In genomic region chr11:72111803-72112540, GRCh38 we compare ENCODE assay signal across 8 cellular contexts. TPM values are rescaled to one million over a fixed set of nuclear protein-coding genes. Genes with fewer than 3 reads are reported as not detected.
DNase-seq lines count a peak whose midpoint lies in the region; ATAC-seq lines count a peak whose summit lies in the region.

No MANE protein-coding gene starts in this region.

- H3K9me3 ChIP-seq in BLaER1, result no peaks in the 10 kb centered on the region

- H3K4me3 ChIP-seq in BLaER1, result peak overlapping the region; percentile 73

- H3K27ac Mint-ChIP-seq in dendritic cell treated with granulocyte-macrophage colony-stimulating factor and Interleukin-4, amounts not matched to agents 40 ng/mL and 50 ng/mL, for 4 days, result peak overlapping the region; percentile 100

- H3K27ac ChIP-seq in BLaER1, result peak overlapping the region; percentile 99

- H3K4me2 ChIP-seq in BLaER1, result peak overlapping the region; percentile 94

- no peaks in the 10 kb centered on the region for H3K9me3 Mint-ChIP-seq in dendritic cell treated with granulocyte-macrophage colony-stimulating factor and Interleukin-4, amounts not matched to agents 40 ng/mL and 50 ng/mL, for 4 days

- peak overlapping the region; percentile 93 for H3K4me3 Mint-ChIP-seq in dendritic cell treated with granulocyte-macrophage colony-stimulating factor and Interleukin-4, amounts not matched to agents 40 ng/mL and 50 ng/mL, for 4 days

- H4K20me1 ChIP-seq in BLaER1, result no peaks in the 10 kb centered on the region

- intact Hi-C loops in dendritic cell treated with granulocyte-macrophage colony-stimulating factor and Interleukin-4, amounts not matched to agents 40 ng/mL and 50 ng/mL, for 4 days (cut with micrococcal nuclease), result loop anchor here (1.0 kb wide), 2 partner anchors 9 to 111 kb away; partner anchors contain the start of gene LAMTOR1

- H3K9ac ChIP-seq in BLaER1, result peak overlapping the region; percentile 97

- peaks cover 38% of the 10 kb centered on the region for H3K4me1 Mint-ChIP-seq in dendritic cell treated with granulocyte-macrophage colony-stimulating factor and Interleukin-4, amounts not matched to agents 40 ng/mL and 50 ng/mL, for 4 days (ENCODE audit: low read depth)

- no peaks in the 10 kb centered on the region for H3K27me3 Mint-ChIP-seq in dendritic cell treated with granulocyte-macrophage colony-stimulating factor and Interleukin-4, amounts not matched to agents 40 ng/mL and 50 ng/mL, for 4 days

- H3K4me1 ChIP-seq in BLaER1, result peaks cover 20% of the 10 kb centered on the region

- peaks cover 41% of the 10 kb centered on the region for H3K36me3 Mint-ChIP-seq in dendritic cell treated with granulocyte-macrophage colony-stimulating factor and Interleukin-4, amounts not matched to agents 40 ng/mL and 50 ng/mL, for 4 days (ENCODE audit: low read depth)

- ATAC-seq in HG03439 (IDR thresholded peaks at IDR 0.05; ENCODE audit: unreplicated experiment) (peak; percentile 89), left lobe of liver (peak; percentile 91)

- no peaks in the 10 kb centered on the region for H3K27me3 ChIP-seq in BLaER1

- DNase-seq in GM19238 (ENCODE audit: insufficient read length, low spot score) (peak; percentile 72), NCI-H510A (lab: John Stamatoyannopoulos, UW) (peak; percentile 98), left lobe of liver (ENCODE audit: low spot score) (peak; percentile 94)
- peak; percentile 71 to 79 for DNase-seq in activated CD4-positive, alpha-beta T cell treated with anti-CD3 and anti-CD28 coated beads for 24 hours (ENCODE audit: low read depth in 2 of 2)
- DNase-seq in stimulated activated CD4-positive, alpha-beta T cell treated with anti-CD3 and anti-CD28 coated beads, Interleukin-2, amount 100 ng/mL, for 4 hours (ENCODE audit: low read depth), result peak; percentile 75

- H3K36me3 ChIP-seq in BLaER1, result peaks cover 32% of the 10 kb centered on the region

RNA-seq across cellular contexts. Expression of gene ANAPC15, which starts 0.5 kb away (rescaled TPM):
- 17.8 TPM for total RNA-seq in left lobe of liver

RNA-seq across cellular contexts. Expression of gene TOMT, which starts 6.2 kb away (rescaled TPM):
- total RNA-seq in left lobe of liver, result 0.43 TPM

RNA-seq across cellular contexts. Expression of gene LAMTOR1, which starts 8.9 kb away (rescaled TPM):
- total RNA-seq in left lobe of liver, result 32.5 TPM

RNA-seq across cellular contexts. Expression of gene FOLR3, which starts 23.6 kb away (rescaled TPM):
- total RNA-seq in left lobe of liver, result 0.81 TPM

RNA-seq across cellular contexts. Expression of gene LRRC51, which starts 31.3 kb away (rescaled TPM):
- total RNA-seq in left lobe of liver, result 7.6 TPM

Comparison
In these comparisons a context has a peak if more than half of its experiments do, and no peak if none do; other contexts are left out.
1. Peak in every context shown above with its lines: DNase-seq, ATAC-seq, H3K4me3 ChIP-seq and H3K27ac ChIP-seq.